In the genomic region with DNA sequence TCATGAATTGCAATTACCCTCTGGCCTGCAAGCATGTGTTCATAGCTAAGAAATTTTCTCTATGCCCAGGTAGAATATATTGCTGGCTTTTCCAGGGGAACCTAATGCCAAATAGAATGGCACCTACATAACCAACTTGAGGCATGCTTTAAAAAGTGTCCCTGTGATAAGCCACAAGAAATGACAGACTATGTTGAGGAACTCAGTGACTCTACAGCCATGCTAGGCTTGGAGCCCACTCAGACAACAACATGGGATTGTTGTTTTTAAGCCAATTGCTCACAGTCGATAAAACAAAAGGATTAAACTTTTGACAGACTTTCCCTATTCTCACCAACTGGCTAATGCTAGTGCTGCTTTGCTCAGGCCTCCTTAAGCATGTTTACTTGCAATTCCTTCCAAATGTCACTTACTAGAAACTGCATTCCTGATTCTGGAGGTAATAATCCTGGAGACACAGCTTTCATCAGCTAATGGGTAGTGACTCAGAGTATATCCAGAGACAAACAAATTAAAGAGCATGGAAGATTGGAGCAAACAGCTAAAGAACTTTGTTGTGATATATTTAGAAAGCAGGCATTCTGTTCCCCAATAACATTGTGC, we compare ENCODE assay signal across 16 cellular contexts.
A peak's percentile ranks its signal among the peaks of the same experiment; 100 is the strongest.
DNase-seq lines count a peak whose midpoint lies in the region; ATAC-seq, FAIRE-seq and TF ChIP-seq lines count a peak whose summit lies in the region.
"Had no signal": no experiment of that assay in that cellular context is flagged by ENCODE, and none has a peak within 500 bp of the region (broad histone marks: within the 10 kb centered on the region; RNA-seq: fewer than 3 reads in every experiment).

No MANE protein-coding gene starts in this region.

- ATAC-seq in left ventricle myocardium superior (peak; percentile 34), GM18505 (IDR thresholded peaks at IDR 0.05; ENCODE audit: unreplicated experiment) (no peak)

- no peaks in the 10 kb centered on the region for H3K27me3 Mint-ChIP-seq in astrocyte (ENCODE audit: low read depth, unreplicated experiment)

- TF ChIP-seq POLR2A in GM18505 (IDR thresholded peaks at IDR 0.05; ENCODE audit: borderline replicate concordance, extremely low read depth, insufficient read depth, insufficient read length): no peak

- FAIRE-seq in astrocyte (lab: Jason Lieb, UNC) (no peak), HTR-8/SVneo (lab: Jason Lieb, UNC) (no peak)
- FAIRE-seq: frontal cortex, GM18507, H1 had no signal

- DNase-seq in H4 (ENCODE audit: low spot score): peak; percentile 50
- peak; percentile 47 for DNase-seq in astrocyte (ENCODE audit: low read depth)
- no peak for DNase-seq in left ventricle myocardium superior
- DNase-seq in HTR-8/SVneo (ENCODE audit: insufficient read length, low spot score): no peak
- DNase-seq in DMS153 treated with DMSO at 0.1 percent for 48 hours (lab: John Stamatoyannopoulos, UW; ENCODE audit: unreplicated experiment): no peak
- DNase-seq: anterior cingulate cortex, dorsolateral prefrontal cortex, GF-D8, NCI-H1105 treated with DMSO at 0.1 percent for 48 hours, NCI-H2227 treated with DMSO at 0.1 percent for 48 hours had no signal

- TF ChIP-seq CTCF in astrocyte (IDR thresholded peaks at IDR 0.05; ENCODE audit: insufficient read depth, low read depth, low read length): no peak

- no peak overlapping the region for H3K4me3 Mint-ChIP-seq in astrocyte (ENCODE audit: unreplicated experiment)
- H3K4me3 Mint-ChIP-seq: CD14-positive monocyte had no signal

- no peaks in the 10 kb centered on the region for H3K9me3 ChIP-seq in astrocyte (ENCODE audit: insufficient read depth, low read depth, low read length)
- H3K9me3 ChIP-seq in stomach smooth muscle (ENCODE audit: control insufficient read depth in 2 of 2, low read length in 2 of 2): no peaks in the 10 kb centered on the region

- no peaks in the 10 kb centered on the region for H3K36me3 ChIP-seq in astrocyte (ENCODE audit: insufficient read depth, low read length)
- H3K36me3 ChIP-seq in stomach smooth muscle (ENCODE audit: control insufficient read depth in 2 of 2, insufficient read depth in 2 of 2, low read length in 2 of 2): no peaks in the 10 kb centered on the region

- no peaks in the 10 kb centered on the region for H3K27me3 ChIP-seq in astrocyte (ENCODE audit: insufficient read depth, low read length)
- no peaks in the 10 kb centered on the region for H3K27me3 ChIP-seq in stomach smooth muscle (ENCODE audit: control insufficient read depth in 1 of 2, insufficient read depth in 2 of 2, low read length in 2 of 2)
- H3K27me3 ChIP-seq: dorsolateral prefrontal cortex had no signal

- H3K4me1 Mint-ChIP-seq in astrocyte (ENCODE audit: low read depth, unreplicated experiment): peaks cover 36% of the 10 kb centered on the region
- H3K4me1 Mint-ChIP-seq: CD14-positive monocyte had no signal

- H3K36me3 Mint-ChIP-seq in astrocyte (ENCODE audit: low read depth, unreplicated experiment): no peaks in the 10 kb centered on the region

- no peak overlapping the region for H2AFZ ChIP-seq in astrocyte (ENCODE audit: low read depth, low read length)

- peak overlapping the region; percentile 72 for H3K27ac Mint-ChIP-seq in astrocyte (ENCODE audit: unreplicated experiment)
- H3K27ac Mint-ChIP-seq: CD14-positive monocyte had no signal

- no peaks in the 10 kb centered on the region for H4K20me1 ChIP-seq in astrocyte (ENCODE audit: insufficient read depth, low read length)

- intact Hi-C loops in left ventricle myocardium superior (cut with micrococcal nuclease): no loop called here

- H3K4me3 ChIP-seq in astrocyte (ENCODE audit: insufficient read depth, low read depth, low read length) (no peak overlapping the region), stomach smooth muscle (ENCODE audit: low read length in 2 of 2) (no peak overlapping the region)
- H3K4me3 ChIP-seq: dorsolateral prefrontal cortex had no signal

- peaks cover 5% of the 10 kb centered on the region for H3K4me1 ChIP-seq in astrocyte (ENCODE audit: insufficient read depth, low read length)
- H3K4me1 ChIP-seq in stomach smooth muscle (ENCODE audit: control insufficient read depth, insufficient read depth, low read length): peaks cover 4% of the 10 kb centered on the region

- H3K27ac ChIP-seq in astrocyte (ENCODE audit: low read depth, low read length) (no peak overlapping the region), stomach smooth muscle (ENCODE audit: low read length) (peak overlapping the region; percentile 13)

- no peak overlapping the region for H3K4me2 ChIP-seq in astrocyte (ENCODE audit: low read length)

- H3K9ac ChIP-seq in astrocyte (ENCODE audit: low read length) (no peak overlapping the region), stomach smooth muscle (ENCODE audit: low read length in 2 of 2) (peak overlapping the region in 1 of 2 donors; percentile 1)

- no peaks in the 10 kb centered on the region for H3K79me2 ChIP-seq in astrocyte (ENCODE audit: insufficient read depth, low read length)

- no peaks in the 10 kb centered on the region for H3K9me3 Mint-ChIP-seq in astrocyte (ENCODE audit: unreplicated experiment)

Comparison
In these comparisons a context has a peak if more than half of its experiments do, and no peak if none do; other contexts are left out.
1. DNase-seq: peak in H4 (single experiment) and astrocyte (single experiment); none in left ventricle myocardium superior (single experiment), HTR-8/SVneo (single experiment) and DMS153 treated with DMSO at 0.1 percent for 48 hours (single experiment).